15 cellular contexts compared by ENCODE assay signal in the genomic region with DNA sequence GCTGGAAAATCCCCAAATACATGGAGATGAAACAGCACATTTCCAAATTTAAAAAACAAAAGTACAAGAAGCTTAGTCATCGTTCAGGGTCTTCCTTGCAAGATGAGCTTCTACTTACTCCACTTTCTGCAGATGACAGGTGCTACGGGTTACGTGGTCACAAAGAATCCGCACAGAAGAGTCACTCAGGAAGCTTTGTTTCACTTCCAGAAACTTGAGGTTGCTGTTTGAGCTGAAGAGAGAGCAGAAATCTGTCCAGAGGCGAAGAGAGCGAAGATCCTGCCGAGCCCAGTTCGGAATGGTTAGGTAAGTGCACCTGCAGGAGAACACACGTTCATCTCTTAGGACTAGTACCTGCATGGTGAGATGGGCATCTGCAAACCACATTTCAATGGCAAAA. TPM values are rescaled to one million over a fixed set of nuclear protein-coding genes. Genes with fewer than 3 reads are reported as not detected.
A peak's percentile ranks its signal among the peaks of the same experiment; 100 is the strongest.
DNase-seq lines count a peak whose midpoint lies in the region; ATAC-seq lines count a peak whose summit lies in the region.
"Had no signal": no experiment of that assay in that cellular context is flagged by ENCODE, and none has a peak within 500 bp of the region (broad histone marks: within the 10 kb centered on the region; RNA-seq: fewer than 3 reads in every experiment).

No MANE protein-coding gene starts in this region.

- H3K4me1 Mint-ChIP-seq in activated CD4-positive, alpha-beta memory T cell treated with anti-CD3 and anti-CD28 coated beads, Interleukin-2, amount 10 ng/mL, durations not matched to agents 7 days and 5 days: peaks cover 9% of the 10 kb centered on the region

- H3K4me2 ChIP-seq in BLaER1 treated with 17β-estradiol and CSF1 and Interleukin-3, amounts not matched to agents 10 nM and 100 nM: peak overlapping the region in 10 of 11 experiments; percentile 14 to 63 (median 50); a peak in 19 of 22 replicates

- H3K9me3 Mint-ChIP-seq in activated CD4-positive, alpha-beta memory T cell treated with anti-CD3 and anti-CD28 coated beads, Interleukin-2, amount 10 ng/mL, durations not matched to agents 7 days and 5 days: no peaks in the 10 kb centered on the region
- H3K9me3 Mint-ChIP-seq: stimulated activated naive CD8-positive, alpha-beta T cell treated with anti-CD3 and anti-CD28 coated beads, Interleukin-15, Interleukin-2, amounts not matched to agents 100 ng/mL and 50 ng/mL, for 24 hours had no signal

- no peak overlapping the region for H3K4me3 ChIP-seq in BLaER1 treated with 17β-estradiol and CSF1 and Interleukin-3, amounts not matched to agents 10 nM and 100 nM

- CTCF ChIA-PET in activated CD4-positive, alpha-beta memory T cell treated with anti-CD3 and anti-CD28 coated beads, Interleukin-2, amount 10 ng/mL, durations not matched to agents 7 days and 5 days (lab: Charles Lee): interaction anchor here (0.7 to 0.8 kb wide), 3 partner anchors 22 to 288 kb away, joined by 3 to 4 read pairs (median 4); no protein-coding TSS in a partner anchor

- no peak overlapping the region for H3K9ac ChIP-seq in BLaER1 treated with 17β-estradiol and CSF1 and Interleukin-3, amounts not matched to agents 10 nM and 100 nM

- peaks cover 13% of the 10 kb centered on the region for H3K27me3 Mint-ChIP-seq in activated CD4-positive, alpha-beta memory T cell treated with anti-CD3 and anti-CD28 coated beads, Interleukin-2, amount 10 ng/mL, durations not matched to agents 7 days and 5 days

- peaks cover 18 to 30% (median 25%) of the 10 kb centered on the region in 10 experiments for H3K4me1 ChIP-seq in BLaER1 treated with 17β-estradiol and CSF1 and Interleukin-3, amounts not matched to agents 10 nM and 100 nM

- H4K20me1 ChIP-seq in BLaER1 treated with 17β-estradiol and CSF1 and Interleukin-3, amounts not matched to agents 10 nM and 100 nM: no peaks in the 10 kb centered on the region

- H3K9me3 ChIP-seq in BLaER1 treated with 17β-estradiol and CSF1 and Interleukin-3, amounts not matched to agents 10 nM and 100 nM (replicated peaks in 1 of 11): no peaks in the 10 kb centered on the region; a peak in 1 of 22 replicates

- no peaks in the 10 kb centered on the region for H3K27me3 ChIP-seq in BLaER1 treated with 17β-estradiol and CSF1 and Interleukin-3, amounts not matched to agents 10 nM and 100 nM

- POLR2A ChIA-PET in activated CD4-positive, alpha-beta memory T cell treated with anti-CD3 and anti-CD28 coated beads, Interleukin-2, amount 10 ng/mL, durations not matched to agents 7 days and 5 days (lab: Charles Lee): interaction anchor here (1.2 kb wide), 1 partner anchor 11 kb away, joined by 3 read pairs; no protein-coding TSS in a partner anchor

- peak; percentile 30 for DNase-seq in activated CD4-positive, alpha-beta memory T cell treated with anti-CD3 and anti-CD28 coated beads, Interleukin-2, amount 10 ng/mL, durations not matched to agents 7 days and 5 days
- no peak for DNase-seq in DMS79 (lab: John Stamatoyannopoulos, UW)
- no peak for DNase-seq in globus pallidus (ENCODE audit: low spot score)
- DNase-seq: C1 segment of cervical spinal cord; central memory CD4-positive, alpha-beta T cell; H7; NCI-H187 treated with DMSO at 0.1 percent for 48 hours; stimulated activated CD4-positive, alpha-beta T cell treated with anti-CD3 and anti-CD28 coated beads, Interleukin-2, amount 100 ng/mL, for 48 hours had no signal

- H3K4me3 Mint-ChIP-seq in activated CD4-positive, alpha-beta memory T cell treated with anti-CD3 and anti-CD28 coated beads, Interleukin-2, amount 10 ng/mL, durations not matched to agents 7 days and 5 days: no peak overlapping the region
- H3K4me3 Mint-ChIP-seq: stimulated activated naive CD8-positive, alpha-beta T cell treated with anti-CD3 and anti-CD28 coated beads, Interleukin-15, Interleukin-2, amounts not matched to agents 100 ng/mL and 50 ng/mL, for 24 hours had no signal

- H3K27ac ChIP-seq in BLaER1 treated with 17β-estradiol and CSF1 and Interleukin-3, amounts not matched to agents 10 nM and 100 nM: no peak overlapping the region; a peak in 1 of 22 replicates

- H3K36me3 Mint-ChIP-seq in activated CD4-positive, alpha-beta memory T cell treated with anti-CD3 and anti-CD28 coated beads, Interleukin-2, amount 10 ng/mL, durations not matched to agents 7 days and 5 days (ENCODE audit: low read depth): no peaks in the 10 kb centered on the region

- no peaks in the 10 kb centered on the region for H3K36me3 ChIP-seq in BLaER1 treated with 17β-estradiol and CSF1 and Interleukin-3, amounts not matched to agents 10 nM and 100 nM

- ATAC-seq in GM18502 (IDR thresholded peaks at IDR 0.05; ENCODE audit: poor library complexity, unreplicated experiment) (peak; percentile 62), HG03354 (IDR thresholded peaks at IDR 0.05; ENCODE audit: poor library complexity, severe bottlenecking, unreplicated experiment) (peak; percentile 61), HG02678 (IDR thresholded peaks at IDR 0.05; ENCODE audit: unreplicated experiment) (no peak), GM21717 (IDR thresholded peaks at IDR 0.05; ENCODE audit: unreplicated experiment) (no peak)

- peak overlapping the region; percentile 16 for H3K27ac Mint-ChIP-seq in activated CD4-positive, alpha-beta memory T cell treated with anti-CD3 and anti-CD28 coated beads, Interleukin-2, amount 10 ng/mL, durations not matched to agents 7 days and 5 days
- H3K27ac Mint-ChIP-seq: stimulated activated naive CD8-positive, alpha-beta T cell treated with anti-CD3 and anti-CD28 coated beads, Interleukin-15, Interleukin-2, amounts not matched to agents 100 ng/mL and 50 ng/mL, for 24 hours had no signal

RNA-seq across cellular contexts. Expression of gene NLRP7, which starts 9.4 kb away (rescaled TPM):
- not detected for total RNA-seq in activated CD4-positive, alpha-beta memory T cell treated with anti-CD3 and anti-CD28 coated beads, Interleukin-2, amount 10 ng/mL, durations not matched to agents 7 days and 5 days
- total RNA-seq: glomerular endothelial cell had no signal

RNA-seq across cellular contexts. Expression of gene NLRP2, which starts 28.2 kb away (rescaled TPM):
- total RNA-seq in activated CD4-positive, alpha-beta memory T cell treated with anti-CD3 and anti-CD28 coated beads, Interleukin-2, amount 10 ng/mL, durations not matched to agents 7 days and 5 days: 10 to 100 TPM; 14.3 to 14.8 TPM

RNA-seq across cellular contexts. Expression of gene NCR1, which starts 32.0 kb away (rescaled TPM):
- total RNA-seq in activated CD4-positive, alpha-beta memory T cell treated with anti-CD3 and anti-CD28 coated beads, Interleukin-2, amount 10 ng/mL, durations not matched to agents 7 days and 5 days: not detected
- total RNA-seq: glomerular endothelial cell had no signal

Comparison
In these comparisons a context has a peak if more than half of its experiments do, and no peak if none do; other contexts are left out.
1. ATAC-seq: peak in GM18502 (single experiment) and HG03354 (single experiment); none in HG02678 (single experiment) and GM21717 (single experiment).